ENCODE assay signal across 1 cellular context in the genomic region with DNA sequence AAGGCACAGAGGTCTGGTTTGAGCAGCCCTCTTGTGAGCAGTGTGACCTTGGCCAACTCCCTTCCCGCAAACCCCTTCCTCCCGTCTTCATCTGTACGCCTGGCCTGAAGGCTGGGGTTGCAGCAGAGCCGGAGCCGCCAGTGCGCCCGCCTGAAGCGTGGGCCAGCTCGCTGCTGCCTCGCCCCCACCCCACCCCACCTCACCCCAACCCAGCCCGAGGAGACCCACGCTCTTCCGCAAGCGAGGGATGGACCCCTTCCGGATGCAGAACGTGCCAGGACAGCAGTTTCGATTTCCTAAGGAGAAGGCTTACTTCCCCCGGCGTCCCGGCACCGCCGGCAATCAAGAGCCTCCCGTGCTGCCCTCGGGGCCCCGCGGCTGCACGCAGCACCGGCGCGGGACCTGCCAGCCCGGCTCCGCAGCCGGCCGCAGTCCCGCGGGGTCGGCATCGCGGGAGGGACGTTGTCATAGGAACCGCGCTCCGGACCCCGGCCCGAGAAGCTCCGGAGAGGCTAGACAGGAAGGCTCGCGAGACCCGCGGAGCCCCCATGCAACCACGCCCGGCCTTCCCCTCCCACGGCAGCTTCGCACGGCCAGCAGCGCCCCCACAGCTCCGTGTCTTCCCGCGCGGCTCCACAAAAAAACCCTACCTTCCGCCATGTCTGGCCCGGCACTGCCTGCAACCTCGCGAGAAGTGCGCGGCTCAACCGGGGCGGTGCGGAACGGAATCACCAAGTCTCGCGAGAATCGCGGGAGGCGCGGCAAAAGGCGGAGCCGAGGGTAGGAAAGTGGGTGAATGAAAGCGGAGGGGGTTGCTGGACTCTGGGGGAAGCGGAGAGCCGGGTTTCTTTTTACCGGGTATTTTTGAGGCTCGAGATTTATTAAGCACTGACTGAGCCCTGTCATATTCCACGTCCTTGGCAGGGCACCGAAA.
TF ChIP-seq lines count a peak whose summit lies in the region.

A gene with protein sequence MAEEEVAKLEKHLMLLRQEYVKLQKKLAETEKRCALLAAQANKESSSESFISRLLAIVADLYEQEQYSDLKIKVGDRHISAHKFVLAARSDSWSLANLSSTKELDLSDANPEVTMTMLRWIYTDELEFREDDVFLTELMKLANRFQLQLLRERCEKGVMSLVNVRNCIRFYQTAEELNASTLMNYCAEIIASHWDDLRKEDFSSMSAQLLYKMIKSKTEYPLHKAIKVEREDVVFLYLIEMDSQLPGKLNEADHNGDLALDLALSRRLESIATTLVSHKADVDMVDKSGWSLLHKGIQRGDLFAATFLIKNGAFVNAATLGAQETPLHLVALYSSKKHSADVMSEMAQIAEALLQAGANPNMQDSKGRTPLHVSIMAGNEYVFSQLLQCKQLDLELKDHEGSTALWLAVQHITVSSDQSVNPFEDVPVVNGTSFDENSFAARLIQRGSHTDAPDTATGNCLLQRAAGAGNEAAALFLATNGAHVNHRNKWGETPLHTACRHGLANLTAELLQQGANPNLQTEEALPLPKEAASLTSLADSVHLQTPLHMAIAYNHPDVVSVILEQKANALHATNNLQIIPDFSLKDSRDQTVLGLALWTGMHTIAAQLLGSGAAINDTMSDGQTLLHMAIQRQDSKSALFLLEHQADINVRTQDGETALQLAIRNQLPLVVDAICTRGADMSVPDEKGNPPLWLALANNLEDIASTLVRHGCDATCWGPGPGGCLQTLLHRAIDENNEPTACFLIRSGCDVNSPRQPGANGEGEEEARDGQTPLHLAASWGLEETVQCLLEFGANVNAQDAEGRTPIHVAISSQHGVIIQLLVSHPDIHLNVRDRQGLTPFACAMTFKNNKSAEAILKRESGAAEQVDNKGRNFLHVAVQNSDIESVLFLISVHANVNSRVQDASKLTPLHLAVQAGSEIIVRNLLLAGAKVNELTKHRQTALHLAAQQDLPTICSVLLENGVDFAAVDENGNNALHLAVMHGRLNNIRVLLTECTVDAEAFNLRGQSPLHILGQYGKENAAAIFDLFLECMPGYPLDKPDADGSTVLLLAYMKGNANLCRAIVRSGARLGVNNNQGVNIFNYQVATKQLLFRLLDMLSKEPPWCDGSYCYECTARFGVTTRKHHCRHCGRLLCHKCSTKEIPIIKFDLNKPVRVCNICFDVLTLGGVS (minus strand): TSS at position 698 of the 934 bp plus-strand sequence. CDS start 38 bp downstream, at position 660.

TF ChIP-seq in K562, 482 proteins besides CTCF, POLR2A, EP300 and RAD21 (continued from another document and continues in another):
- TF ChIP-seq, protein P1, sequence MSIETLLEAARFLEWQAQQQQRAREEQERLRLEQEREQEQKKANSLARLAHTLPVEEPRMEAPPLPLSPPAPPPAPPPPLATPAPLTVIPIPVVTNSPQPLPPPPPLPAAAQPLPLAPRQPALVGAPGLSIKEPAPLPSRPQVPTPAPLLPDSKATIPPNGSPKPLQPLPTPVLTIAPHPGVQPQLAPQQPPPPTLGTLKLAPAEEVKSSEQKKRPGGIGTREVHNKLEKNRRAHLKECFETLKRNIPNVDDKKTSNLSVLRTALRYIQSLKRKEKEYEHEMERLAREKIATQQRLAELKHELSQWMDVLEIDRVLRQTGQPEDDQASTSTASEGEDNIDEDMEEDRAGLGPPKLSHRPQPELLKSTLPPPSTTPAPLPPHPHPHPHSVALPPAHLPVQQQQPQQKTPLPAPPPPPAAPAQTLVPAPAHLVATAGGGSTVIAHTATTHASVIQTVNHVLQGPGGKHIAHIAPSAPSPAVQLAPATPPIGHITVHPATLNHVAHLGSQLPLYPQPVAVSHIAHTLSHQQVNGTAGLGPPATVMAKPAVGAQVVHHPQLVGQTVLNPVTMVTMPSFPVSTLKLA (conservative IDR thresholded peaks at IDR 0.05) = peak; percentile 39 to 64; a peak in 2 of 4 replicates
- TF ChIP-seq, protein P2, sequence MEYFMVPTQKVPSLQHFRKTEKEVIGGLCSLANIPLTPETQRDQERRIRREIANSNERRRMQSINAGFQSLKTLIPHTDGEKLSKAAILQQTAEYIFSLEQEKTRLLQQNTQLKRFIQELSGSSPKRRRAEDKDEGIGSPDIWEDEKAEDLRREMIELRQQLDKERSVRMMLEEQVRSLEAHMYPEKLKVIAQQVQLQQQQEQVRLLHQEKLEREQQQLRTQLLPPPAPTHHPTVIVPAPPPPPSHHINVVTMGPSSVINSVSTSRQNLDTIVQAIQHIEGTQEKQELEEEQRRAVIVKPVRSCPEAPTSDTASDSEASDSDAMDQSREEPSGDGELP (CRISPR knock-in tag; IDR thresholded peaks at IDR 0.05; ENCODE audit: borderline replicate concordance) = peak; percentile 37; the same call in 1 of the 2 replicates
- TF ChIP-seq EP400 (IDR thresholded peaks at IDR 0.05) (peak; percentile 65; the same call in 1 of the 2 replicates), ARHGAP35 (IDR thresholded peaks at IDR 0.05; ENCODE audit: partially characterized antibody) (peak; percentile 98), ZNF384 (IDR thresholded peaks at IDR 0.05; ENCODE audit: low read depth, low read length) (peak; percentile 63), ELF2 (CRISPR knock-in tag; IDR thresholded peaks at IDR 0.05) (no peak), NEUROD1 (IDR thresholded peaks at IDR 0.05; ENCODE audit: borderline replicate concordance, low read depth, low read length, partially characterized antibody) (peak; percentile 79), SRF (CRISPR knock-in tag; IDR thresholded peaks at IDR 0.05) (no peak), YY1 (IDR thresholded peaks at IDR 0.05; ENCODE audit: borderline replicate concordance in 1 of 3, control insufficient read depth in 1 of 3, extremely low read depth in 1 of 3, insufficient read depth in 3 of 3, insufficient read length in 1 of 3, insufficient replicate concordance in 2 of 3, low read depth in 1 of 3, low read length in 2 of 3) (peak; percentile 65 to 93 (median 88)), BMI1 (IDR thresholded peaks at IDR 0.05; ENCODE audit: low read length) (no peak), FOS (IDR thresholded peaks at IDR 0.05; ENCODE audit: extremely low read depth, insufficient read length) (no peak), CHD2 (IDR thresholded peaks at IDR 0.05; ENCODE audit: low read depth, low read length) (peak; percentile 99)
- TF ChIP-seq, protein P3, sequence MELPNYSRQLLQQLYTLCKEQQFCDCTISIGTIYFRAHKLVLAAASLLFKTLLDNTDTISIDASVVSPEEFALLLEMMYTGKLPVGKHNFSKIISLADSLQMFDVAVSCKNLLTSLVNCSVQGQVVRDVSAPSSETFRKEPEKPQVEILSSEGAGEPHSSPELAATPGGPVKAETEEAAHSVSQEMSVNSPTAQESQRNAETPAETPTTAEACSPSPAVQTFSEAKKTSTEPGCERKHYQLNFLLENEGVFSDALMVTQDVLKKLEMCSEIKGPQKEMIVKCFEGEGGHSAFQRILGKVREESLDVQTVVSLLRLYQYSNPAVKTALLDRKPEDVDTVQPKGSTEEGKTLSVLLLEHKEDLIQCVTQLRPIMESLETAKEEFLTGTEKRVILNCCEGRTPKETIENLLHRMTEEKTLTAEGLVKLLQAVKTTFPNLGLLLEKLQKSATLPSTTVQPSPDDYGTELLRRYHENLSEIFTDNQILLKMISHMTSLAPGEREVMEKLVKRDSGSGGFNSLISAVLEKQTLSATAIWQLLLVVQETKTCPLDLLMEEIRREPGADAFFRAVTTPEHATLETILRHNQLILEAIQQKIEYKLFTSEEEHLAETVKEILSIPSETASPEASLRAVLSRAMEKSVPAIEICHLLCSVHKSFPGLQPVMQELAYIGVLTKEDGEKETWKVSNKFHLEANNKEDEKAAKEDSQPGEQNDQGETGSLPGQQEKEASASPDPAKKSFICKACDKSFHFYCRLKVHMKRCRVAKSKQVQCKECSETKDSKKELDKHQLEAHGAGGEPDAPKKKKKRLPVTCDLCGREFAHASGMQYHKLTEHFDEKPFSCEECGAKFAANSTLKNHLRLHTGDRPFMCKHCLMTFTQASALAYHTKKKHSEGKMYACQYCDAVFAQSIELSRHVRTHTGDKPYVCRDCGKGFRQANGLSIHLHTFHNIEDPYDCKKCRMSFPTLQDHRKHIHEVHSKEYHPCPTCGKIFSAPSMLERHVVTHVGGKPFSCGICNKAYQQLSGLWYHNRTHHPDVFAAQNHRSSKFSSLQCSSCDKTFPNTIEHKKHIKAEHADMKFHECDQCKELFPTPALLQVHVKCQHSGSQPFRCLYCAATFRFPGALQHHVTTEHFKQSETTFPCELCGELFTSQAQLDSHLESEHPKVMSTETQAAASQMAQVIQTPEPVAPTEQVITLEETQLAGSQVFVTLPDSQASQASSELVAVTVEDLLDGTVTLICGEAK (IDR thresholded peaks at IDR 0.05) = no peak
- TF ChIP-seq, protein P3 (CRISPR knock-in tag; IDR thresholded peaks at IDR 0.05) = no peak
- TF ChIP-seq, protein P4, sequence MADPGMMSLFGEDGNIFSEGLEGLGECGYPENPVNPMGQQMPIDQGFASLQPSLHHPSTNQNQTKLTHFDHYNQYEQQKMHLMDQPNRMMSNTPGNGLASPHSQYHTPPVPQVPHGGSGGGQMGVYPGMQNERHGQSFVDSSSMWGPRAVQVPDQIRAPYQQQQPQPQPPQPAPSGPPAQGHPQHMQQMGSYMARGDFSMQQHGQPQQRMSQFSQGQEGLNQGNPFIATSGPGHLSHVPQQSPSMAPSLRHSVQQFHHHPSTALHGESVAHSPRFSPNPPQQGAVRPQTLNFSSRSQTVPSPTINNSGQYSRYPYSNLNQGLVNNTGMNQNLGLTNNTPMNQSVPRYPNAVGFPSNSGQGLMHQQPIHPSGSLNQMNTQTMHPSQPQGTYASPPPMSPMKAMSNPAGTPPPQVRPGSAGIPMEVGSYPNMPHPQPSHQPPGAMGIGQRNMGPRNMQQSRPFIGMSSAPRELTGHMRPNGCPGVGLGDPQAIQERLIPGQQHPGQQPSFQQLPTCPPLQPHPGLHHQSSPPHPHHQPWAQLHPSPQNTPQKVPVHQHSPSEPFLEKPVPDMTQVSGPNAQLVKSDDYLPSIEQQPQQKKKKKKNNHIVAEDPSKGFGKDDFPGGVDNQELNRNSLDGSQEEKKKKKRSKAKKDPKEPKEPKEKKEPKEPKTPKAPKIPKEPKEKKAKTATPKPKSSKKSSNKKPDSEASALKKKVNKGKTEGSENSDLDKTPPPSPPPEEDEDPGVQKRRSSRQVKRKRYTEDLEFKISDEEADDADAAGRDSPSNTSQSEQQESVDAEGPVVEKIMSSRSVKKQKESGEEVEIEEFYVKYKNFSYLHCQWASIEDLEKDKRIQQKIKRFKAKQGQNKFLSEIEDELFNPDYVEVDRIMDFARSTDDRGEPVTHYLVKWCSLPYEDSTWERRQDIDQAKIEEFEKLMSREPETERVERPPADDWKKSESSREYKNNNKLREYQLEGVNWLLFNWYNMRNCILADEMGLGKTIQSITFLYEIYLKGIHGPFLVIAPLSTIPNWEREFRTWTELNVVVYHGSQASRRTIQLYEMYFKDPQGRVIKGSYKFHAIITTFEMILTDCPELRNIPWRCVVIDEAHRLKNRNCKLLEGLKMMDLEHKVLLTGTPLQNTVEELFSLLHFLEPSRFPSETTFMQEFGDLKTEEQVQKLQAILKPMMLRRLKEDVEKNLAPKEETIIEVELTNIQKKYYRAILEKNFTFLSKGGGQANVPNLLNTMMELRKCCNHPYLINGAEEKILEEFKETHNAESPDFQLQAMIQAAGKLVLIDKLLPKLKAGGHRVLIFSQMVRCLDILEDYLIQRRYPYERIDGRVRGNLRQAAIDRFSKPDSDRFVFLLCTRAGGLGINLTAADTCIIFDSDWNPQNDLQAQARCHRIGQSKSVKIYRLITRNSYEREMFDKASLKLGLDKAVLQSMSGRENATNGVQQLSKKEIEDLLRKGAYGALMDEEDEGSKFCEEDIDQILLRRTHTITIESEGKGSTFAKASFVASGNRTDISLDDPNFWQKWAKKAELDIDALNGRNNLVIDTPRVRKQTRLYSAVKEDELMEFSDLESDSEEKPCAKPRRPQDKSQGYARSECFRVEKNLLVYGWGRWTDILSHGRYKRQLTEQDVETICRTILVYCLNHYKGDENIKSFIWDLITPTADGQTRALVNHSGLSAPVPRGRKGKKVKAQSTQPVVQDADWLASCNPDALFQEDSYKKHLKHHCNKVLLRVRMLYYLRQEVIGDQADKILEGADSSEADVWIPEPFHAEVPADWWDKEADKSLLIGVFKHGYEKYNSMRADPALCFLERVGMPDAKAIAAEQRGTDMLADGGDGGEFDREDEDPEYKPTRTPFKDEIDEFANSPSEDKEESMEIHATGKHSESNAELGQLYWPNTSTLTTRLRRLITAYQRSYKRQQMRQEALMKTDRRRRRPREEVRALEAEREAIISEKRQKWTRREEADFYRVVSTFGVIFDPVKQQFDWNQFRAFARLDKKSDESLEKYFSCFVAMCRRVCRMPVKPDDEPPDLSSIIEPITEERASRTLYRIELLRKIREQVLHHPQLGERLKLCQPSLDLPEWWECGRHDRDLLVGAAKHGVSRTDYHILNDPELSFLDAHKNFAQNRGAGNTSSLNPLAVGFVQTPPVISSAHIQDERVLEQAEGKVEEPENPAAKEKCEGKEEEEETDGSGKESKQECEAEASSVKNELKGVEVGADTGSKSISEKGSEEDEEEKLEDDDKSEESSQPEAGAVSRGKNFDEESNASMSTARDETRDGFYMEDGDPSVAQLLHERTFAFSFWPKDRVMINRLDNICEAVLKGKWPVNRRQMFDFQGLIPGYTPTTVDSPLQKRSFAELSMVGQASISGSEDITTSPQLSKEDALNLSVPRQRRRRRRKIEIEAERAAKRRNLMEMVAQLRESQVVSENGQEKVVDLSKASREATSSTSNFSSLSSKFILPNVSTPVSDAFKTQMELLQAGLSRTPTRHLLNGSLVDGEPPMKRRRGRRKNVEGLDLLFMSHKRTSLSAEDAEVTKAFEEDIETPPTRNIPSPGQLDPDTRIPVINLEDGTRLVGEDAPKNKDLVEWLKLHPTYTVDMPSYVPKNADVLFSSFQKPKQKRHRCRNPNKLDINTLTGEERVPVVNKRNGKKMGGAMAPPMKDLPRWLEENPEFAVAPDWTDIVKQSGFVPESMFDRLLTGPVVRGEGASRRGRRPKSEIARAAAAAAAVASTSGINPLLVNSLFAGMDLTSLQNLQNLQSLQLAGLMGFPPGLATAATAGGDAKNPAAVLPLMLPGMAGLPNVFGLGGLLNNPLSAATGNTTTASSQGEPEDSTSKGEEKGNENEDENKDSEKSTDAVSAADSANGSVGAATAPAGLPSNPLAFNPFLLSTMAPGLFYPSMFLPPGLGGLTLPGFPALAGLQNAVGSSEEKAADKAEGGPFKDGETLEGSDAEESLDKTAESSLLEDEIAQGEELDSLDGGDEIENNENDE (IDR thresholded peaks at IDR 0.05; ENCODE audit: low read depth, low read length) = no peak
